In the genomic region with DNA sequence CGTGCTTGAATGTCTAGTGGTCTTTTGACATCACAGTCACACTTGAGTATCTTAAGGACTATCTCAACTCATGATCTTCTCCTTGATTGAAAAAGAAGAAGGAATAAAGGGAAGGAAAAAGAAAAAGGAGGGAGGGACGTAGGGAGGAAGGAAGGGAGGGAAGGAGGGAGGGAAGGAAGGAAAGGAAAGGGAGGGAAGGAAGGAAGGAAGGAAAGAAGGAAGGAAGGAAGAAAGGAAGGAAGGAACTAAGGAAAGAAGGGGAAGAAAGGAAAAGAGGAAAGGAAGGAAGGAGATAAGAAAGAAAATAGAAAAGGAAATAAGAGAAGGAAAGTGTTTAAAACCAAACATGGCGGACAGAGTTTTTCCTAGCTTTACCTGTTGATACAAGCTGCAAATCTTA, we compare ENCODE assay signal across 32 cellular contexts.
"Had no signal": no experiment of that assay in that cellular context is flagged by ENCODE, and none has a peak within 500 bp of the region (broad histone marks: within the 10 kb centered on the region; RNA-seq: fewer than 3 reads in every experiment).

No MANE protein-coding gene starts in this region.

- H3K79me2 ChIP-seq: parathyroid adenoma had no signal

- ATAC-seq: naive thymus-derived CD8-positive, alpha-beta T cell; natural killer cell treated with Interleukin-12 subunit alpha and Interleukin-12 subunit beta and Interleukin-15 and Interleukin-18, amount 100 ng/mL, for 72 hours; psoas muscle; right cardiac atrium; sciatic nerve; stimulated activated memory B cell treated with anti-CD40 and anti-IgM and Interleukin-4, amounts not matched to agents 10 μg/mL and 1 μg/mL and 100 μg/mL, for 72 hours; stimulated activated naive CD8-positive, alpha-beta T cell treated with anti-CD3 and anti-CD28 coated beads, Interleukin-15, amount 100 ng/mL, for 72 hours; stimulated activated naive CD8-positive, alpha-beta T cell treated with anti-CD3 and anti-CD28 coated beads, Interleukin-15, Interleukin-2, amounts not matched to agents 100 U/mL and 50 U/mL, for 24 hours; upper lobe of right lung had no signal

- H3K27me3 Mint-ChIP-seq: naive thymus-derived CD8-positive, alpha-beta T cell; natural killer cell treated with Interleukin-12 subunit alpha and Interleukin-12 subunit beta and Interleukin-15 and Interleukin-18, amount 100 ng/mL, for 72 hours; progenitor cell of endocrine pancreas; stimulated activated memory B cell treated with anti-CD40 and anti-IgM and Interleukin-4, amounts not matched to agents 10 μg/mL and 1 μg/mL and 100 μg/mL, for 72 hours; stimulated activated naive CD8-positive, alpha-beta T cell treated with anti-CD3 and anti-CD28 coated beads, Interleukin-15, amount 100 ng/mL, for 72 hours; type B pancreatic cell had no signal

- H3K9ac ChIP-seq: parathyroid adenoma had no signal

- H3K27ac ChIP-seq: ovary, parathyroid adenoma, psoas muscle, skin epidermis, spleen, suprapubic skin, testis, tibial artery, transverse colon, upper lobe of right lung, uterus had no signal

- H3K9me3 Mint-ChIP-seq: natural killer cell treated with Interleukin-12 subunit alpha and Interleukin-12 subunit beta and Interleukin-15 and Interleukin-18, amount 100 ng/mL, for 72 hours; neural crest cell; stimulated activated memory B cell treated with anti-CD40 and anti-IgM and Interleukin-4, amounts not matched to agents 10 μg/mL and 1 μg/mL and 100 μg/mL, for 72 hours; type B pancreatic cell had no signal

- H3K27me3 ChIP-seq: ovary, spleen, suprapubic skin, testis, tibial artery, transverse colon, upper lobe of right lung, uterus had no signal

- H3K4me1 ChIP-seq: parathyroid adenoma, psoas muscle, suprapubic skin, testis, tibial artery, transverse colon, uterus had no signal

- H2AFZ ChIP-seq: parathyroid adenoma had no signal

- H3K4me3 Mint-ChIP-seq: naive thymus-derived CD8-positive, alpha-beta T cell; natural killer cell treated with Interleukin-12 subunit alpha and Interleukin-12 subunit beta and Interleukin-15 and Interleukin-18, amount 100 ng/mL, for 72 hours; nephron progenitor cell; neural crest cell; stimulated activated memory B cell treated with anti-CD40 and anti-IgM and Interleukin-4, amounts not matched to agents 10 μg/mL and 1 μg/mL and 100 μg/mL, for 72 hours; stimulated activated naive CD8-positive, alpha-beta T cell treated with anti-CD3 and anti-CD28 coated beads, Interleukin-15, amount 100 ng/mL, for 72 hours; type B pancreatic cell had no signal

- H3K4me3 ChIP-seq: ovary, psoas muscle, skin epidermis, smooth muscle cell, spleen, suprapubic skin, testis, tibial artery, transverse colon, upper lobe of right lung, uterus had no signal

- H3K27ac Mint-ChIP-seq: natural killer cell treated with Interleukin-12 subunit alpha and Interleukin-12 subunit beta and Interleukin-15 and Interleukin-18, amount 100 ng/mL, for 72 hours; nephron progenitor cell; progenitor cell of endocrine pancreas; stimulated activated memory B cell treated with anti-CD40 and anti-IgM and Interleukin-4, amounts not matched to agents 10 μg/mL and 1 μg/mL and 100 μg/mL, for 72 hours; stimulated activated naive CD8-positive, alpha-beta T cell treated with anti-CD3 and anti-CD28 coated beads, Interleukin-15, amount 100 ng/mL, for 72 hours; type B pancreatic cell had no signal

- DNase-seq: naive thymus-derived CD8-positive, alpha-beta T cell; nephron progenitor cell; occipital lobe; ovary; posterior cingulate gyrus; psoas muscle; right cardiac atrium; spleen; stimulated activated CD4-positive, alpha-beta T cell treated with anti-CD3 and anti-CD28 coated beads, Interleukin-12 subunit alpha, Interleukin-12 subunit beta, amount 100 ng/mL, for 4 hours; stimulated activated CD4-positive, alpha-beta T cell treated with anti-CD3 and anti-CD28 coated beads, Interleukin-1b, Interleukin-23, amount 100 ng/mL, for 48 hours; stimulated activated CD4-positive, alpha-beta T cell treated with anti-CD3 and anti-CD28 coated beads, Interleukin-4, amount 100 ng/mL, for 1 hour; stimulated activated CD4-positive, alpha-beta T cell treated with anti-CD3 and anti-CD28 coated beads, Interleukin-4, amount 100 ng/mL, for 4 hours; stimulated activated CD8-positive, alpha-beta memory T cell treated with anti-CD3 and anti-CD28 coated beads, Interleukin-4, amount 100 ng/mL, for 48 hours; stimulated activated naive CD4-positive, alpha-beta T cell; stimulated activated naive CD8-positive, alpha-beta T cell treated with anti-CD3 and anti-CD28 coated beads, Interleukin-15, amount 100 ng/mL, for 72 hours; stimulated activated naive CD8-positive, alpha-beta T cell treated with anti-CD3 and anti-CD28 coated beads, Interleukin-15, Interleukin-2, amounts not matched to agents 100 U/mL and 50 U/mL, for 24 hours; substantia nigra; testis; tibial artery; transverse colon; upper lobe of right lung; uterus had no signal

- H3K4me1 Mint-ChIP-seq: neural crest cell; stimulated activated memory B cell treated with anti-CD40 and anti-IgM and Interleukin-4, amounts not matched to agents 10 μg/mL and 1 μg/mL and 100 μg/mL, for 72 hours; stimulated activated naive CD8-positive, alpha-beta T cell treated with anti-CD3 and anti-CD28 coated beads, Interleukin-15, amount 100 ng/mL, for 72 hours had no signal

- H3K9me3 ChIP-seq: ovary, psoas muscle, spleen, suprapubic skin, testis, tibial artery, transverse colon, upper lobe of right lung, uterus had no signal

- H3K4me2 ChIP-seq: smooth muscle cell had no signal

- H3K36me3 ChIP-seq: ovary, transverse colon, uterus had no signal
